ENCODE assay signal across 17 cellular contexts in genomic region chr12:31967569-31967968, GRCh38. TPM values are rescaled to one million over a fixed set of nuclear protein-coding genes. Genes with fewer than 3 reads are reported as not detected.
DNase-seq lines count a peak whose midpoint lies in the region; ATAC-seq and TF ChIP-seq lines count a peak whose summit lies in the region.
"Had no signal": no experiment of that assay in that cellular context is flagged by ENCODE, and none has a peak within 500 bp of the region (broad histone marks: within the 10 kb centered on the region; RNA-seq: fewer than 3 reads in every experiment).

No MANE protein-coding gene starts in this region.

- intact Hi-C loops in CD8-positive, alpha-beta T cell (cut with DNase I, micrococcal nuclease), result loop anchor here (5.0 to 10.0 kb wide), 4 partner anchors 35 to 337 kb away; partner anchors contain the start of gene BICD1 (in 1 of the 2)
- intact Hi-C loops in activated T-helper 1 cell treated with anti-CD3 and anti-CD28 coated beads, Interleukin-12 subunit alpha, Interleukin-12 subunit beta, Interleukin-2, Interleukin-4 antibody, amounts not matched to agents 30 ng/mL and 10 ng/mL and 1 ng/mL, durations not matched to agents 14 hours and 24 hours and 36 hours (cut with micrococcal nuclease), result no loop called here

- H3K27me3 ChIP-seq in BLaER1 treated with 17β-estradiol and CSF1 and Interleukin-3, amounts not matched to agents 10 nM and 100 nM, result no peaks in the 10 kb centered on the region
- no peaks in the 10 kb centered on the region for H3K27me3 ChIP-seq in CD8-positive, alpha-beta T cell (ENCODE audit: insufficient read depth, low read length)
- H3K27me3 ChIP-seq: sigmoid colon had no signal

- CTCF ChIA-PET in CD8-positive, alpha-beta T cell (lab: Charles Lee), result no interaction called here

- DNase-seq in CD8-positive, alpha-beta T cell, result peak in 2 of 7 experiments; percentile 31 to 46
- DNase-seq in activated T-helper 1 cell treated with anti-CD3 and anti-CD28 coated beads, Interleukin-12 subunit alpha, Interleukin-12 subunit beta, Interleukin-2, Interleukin-4 antibody, amounts not matched to agents 30 ng/mL and 10 ng/mL and 1 ng/mL, durations not matched to agents 14 hours and 24 hours and 36 hours (ENCODE audit: low spot score), result no peak
- DNase-seq in mucosa of gallbladder (ENCODE audit: low spot score), result peak; percentile 51
- DNase-seq in kidney tubule cell (ENCODE audit: low spot score), result no peak
- no peak for DNase-seq in NCI-H226
- DNase-seq in DMS 273 treated with DMSO at 0.1 percent for 48 hours (lab: John Stamatoyannopoulos, UW), result no peak
- DNase-seq: activated CD4-positive, alpha-beta T cell treated with anti-CD3 and anti-CD28 coated beads, Interleukin-2, amount 10 ng/mL, durations not matched to agents 24 days and 14 days; foreskin fibroblast; left cardiac atrium; NCI-H187 treated with DMSO at 0.1 percent for 48 hours; sigmoid colon; SK-N-SH; stimulated activated CD4-positive, alpha-beta T cell treated with anti-CD3 and anti-CD28 coated beads, Interleukin-1b, Interleukin-23, amount 100 ng/mL, for 48 hours had no signal

- H3K27ac Mint-ChIP-seq in CD8-positive, alpha-beta T cell, result peak overlapping the region; percentile 85
- peak overlapping the region; percentile 66 for H3K27ac Mint-ChIP-seq in activated T-helper 1 cell treated with anti-CD3 and anti-CD28 coated beads, Interleukin-12 subunit alpha, Interleukin-12 subunit beta, Interleukin-2, Interleukin-4 antibody, amounts not matched to agents 30 ng/mL and 10 ng/mL and 1 ng/mL, durations not matched to agents 14 hours and 24 hours and 36 hours

- peak overlapping the region in 7 of 11 experiments; percentile 1 to 86 (median 54); a peak in 10 of 22 replicates for H3K4me2 ChIP-seq in BLaER1 treated with 17β-estradiol and CSF1 and Interleukin-3, amounts not matched to agents 10 nM and 100 nM
- H3K4me2 ChIP-seq: SK-N-SH had no signal

- H3K4me3 Mint-ChIP-seq in CD8-positive, alpha-beta T cell, result peak overlapping the region; percentile 71
- no peak overlapping the region for H3K4me3 Mint-ChIP-seq in activated T-helper 1 cell treated with anti-CD3 and anti-CD28 coated beads, Interleukin-12 subunit alpha, Interleukin-12 subunit beta, Interleukin-2, Interleukin-4 antibody, amounts not matched to agents 30 ng/mL and 10 ng/mL and 1 ng/mL, durations not matched to agents 14 hours and 24 hours and 36 hours

- H3K36me3 Mint-ChIP-seq in CD8-positive, alpha-beta T cell, result peaks cover 85% of the 10 kb centered on the region
- peaks cover 79% of the 10 kb centered on the region for H3K36me3 Mint-ChIP-seq in activated T-helper 1 cell treated with anti-CD3 and anti-CD28 coated beads, Interleukin-12 subunit alpha, Interleukin-12 subunit beta, Interleukin-2, Interleukin-4 antibody, amounts not matched to agents 30 ng/mL and 10 ng/mL and 1 ng/mL, durations not matched to agents 14 hours and 24 hours and 36 hours (ENCODE audit: low read depth)

- no peak overlapping the region for H3K9ac ChIP-seq in BLaER1 treated with 17β-estradiol and CSF1 and Interleukin-3, amounts not matched to agents 10 nM and 100 nM
- H3K9ac ChIP-seq: SK-N-SH had no signal

- H3K9me3 ChIP-seq in BLaER1 treated with 17β-estradiol and CSF1 and Interleukin-3, amounts not matched to agents 10 nM and 100 nM (replicated peaks in 1 of 11), result peaks cover 69 to 93% (median 87%) of the 10 kb centered on the region in 11 experiments
- H3K9me3 ChIP-seq in CD8-positive, alpha-beta T cell (ENCODE audit: low read length), result no peaks in the 10 kb centered on the region
- H3K9me3 ChIP-seq: sigmoid colon, SK-N-SH had no signal

- no peak overlapping the region for H3K4me3 ChIP-seq in BLaER1 treated with 17β-estradiol and CSF1 and Interleukin-3, amounts not matched to agents 10 nM and 100 nM
- peak overlapping the region; percentile 29 for H3K4me3 ChIP-seq in CD8-positive, alpha-beta T cell (ENCODE audit: low read depth, low read length)
- H3K4me3 ChIP-seq: sigmoid colon had no signal

- H4K20me1 ChIP-seq in BLaER1 treated with 17β-estradiol and CSF1 and Interleukin-3, amounts not matched to agents 10 nM and 100 nM, result peaks cover 10 to 97% (median 29%) of the 10 kb centered on the region in 11 experiments; a peak in 17 of 22 replicates

- peak; percentile 9 for ATAC-seq in CD8-positive, alpha-beta T cell
- no peak for ATAC-seq in esophagus mucosa
- ATAC-seq: HCT116 had no signal

- TF ChIP-seq CTCF in CD8-positive, alpha-beta T cell (IDR thresholded peaks at IDR 0.05), result no peak

- peaks cover 2% of the 10 kb centered on the region for H3K9me3 Mint-ChIP-seq in CD8-positive, alpha-beta T cell
- H3K9me3 Mint-ChIP-seq in activated T-helper 1 cell treated with anti-CD3 and anti-CD28 coated beads, Interleukin-12 subunit alpha, Interleukin-12 subunit beta, Interleukin-2, Interleukin-4 antibody, amounts not matched to agents 30 ng/mL and 10 ng/mL and 1 ng/mL, durations not matched to agents 14 hours and 24 hours and 36 hours, result peaks cover 25% of the 10 kb centered on the region

- no peaks in the 10 kb centered on the region for H3K27me3 Mint-ChIP-seq in CD8-positive, alpha-beta T cell (ENCODE audit: low read depth)
- H3K27me3 Mint-ChIP-seq in activated T-helper 1 cell treated with anti-CD3 and anti-CD28 coated beads, Interleukin-12 subunit alpha, Interleukin-12 subunit beta, Interleukin-2, Interleukin-4 antibody, amounts not matched to agents 30 ng/mL and 10 ng/mL and 1 ng/mL, durations not matched to agents 14 hours and 24 hours and 36 hours (ENCODE audit: insufficient read depth), result no peaks in the 10 kb centered on the region
- H3K27me3 Mint-ChIP-seq: activated CD4-positive, alpha-beta T cell treated with anti-CD3 and anti-CD28 coated beads, Interleukin-2, amount 10 ng/mL, durations not matched to agents 24 days and 14 days had no signal

- H3K27ac ChIP-seq in BLaER1 treated with 17β-estradiol and CSF1 and Interleukin-3, amounts not matched to agents 10 nM and 100 nM, result 0 out of 22 replicates have a peak overlapping the region, but pooled peaks of 1 of the 11 experiments have one; percentile 12
- no peak overlapping the region for H3K27ac ChIP-seq in CD8-positive, alpha-beta T cell (ENCODE audit: low read depth, low read length)
- H3K27ac ChIP-seq: HL-60 had no signal

- H3K4me1 ChIP-seq in BLaER1 treated with 17β-estradiol and CSF1 and Interleukin-3, amounts not matched to agents 10 nM and 100 nM, result peaks cover 0 to 68% (median 10%) of the 10 kb centered on the region in 10 experiments; a peak in 11 of 20 replicates
- peaks cover 86% of the 10 kb centered on the region for H3K4me1 ChIP-seq in CD8-positive, alpha-beta T cell (ENCODE audit: insufficient read depth, low read length)

- H3K4me1 Mint-ChIP-seq in CD8-positive, alpha-beta T cell (ENCODE audit: low read depth), result peaks cover 86% of the 10 kb centered on the region
- H3K4me1 Mint-ChIP-seq in activated T-helper 1 cell treated with anti-CD3 and anti-CD28 coated beads, Interleukin-12 subunit alpha, Interleukin-12 subunit beta, Interleukin-2, Interleukin-4 antibody, amounts not matched to agents 30 ng/mL and 10 ng/mL and 1 ng/mL, durations not matched to agents 14 hours and 24 hours and 36 hours (ENCODE audit: low read depth), result peaks cover 51% of the 10 kb centered on the region

- peaks cover 86 to 97% (median 89%) of the 10 kb centered on the region in 11 experiments for H3K36me3 ChIP-seq in BLaER1 treated with 17β-estradiol and CSF1 and Interleukin-3, amounts not matched to agents 10 nM and 100 nM
- peaks cover 46% of the 10 kb centered on the region for H3K36me3 ChIP-seq in CD8-positive, alpha-beta T cell (ENCODE audit: insufficient read depth, low read length)

- POLR2A ChIA-PET in CD8-positive, alpha-beta T cell (lab: Charles Lee), result interaction anchor here (0.8 to 1.1 kb wide), 2 partner anchors 9 to 71 kb away, joined by 4 read pairs; partner anchors contain the start of gene RESF1

RNA-seq across cellular contexts. Expression of gene RESF1, which starts 8.4 kb away (rescaled TPM):
- total RNA-seq in CD8-positive, alpha-beta T cell, result 100 to 1,000 TPM; 117 to 119 TPM
- 63.0 and 66.2 TPM in 2 replicates for total RNA-seq in activated T-helper 1 cell treated with anti-CD3 and anti-CD28 coated beads, Interleukin-12 subunit alpha, Interleukin-12 subunit beta, Interleukin-2, Interleukin-4 antibody, amounts not matched to agents 30 ng/mL and 10 ng/mL and 1 ng/mL, durations not matched to agents 14 hours and 24 hours and 36 hours
- total RNA-seq in mucosa of gallbladder, result 66.1 TPM
- total RNA-seq in esophagus mucosa, result 31.9 TPM
